ENCODE assay signal across 9 cellular contexts in the genomic region with DNA sequence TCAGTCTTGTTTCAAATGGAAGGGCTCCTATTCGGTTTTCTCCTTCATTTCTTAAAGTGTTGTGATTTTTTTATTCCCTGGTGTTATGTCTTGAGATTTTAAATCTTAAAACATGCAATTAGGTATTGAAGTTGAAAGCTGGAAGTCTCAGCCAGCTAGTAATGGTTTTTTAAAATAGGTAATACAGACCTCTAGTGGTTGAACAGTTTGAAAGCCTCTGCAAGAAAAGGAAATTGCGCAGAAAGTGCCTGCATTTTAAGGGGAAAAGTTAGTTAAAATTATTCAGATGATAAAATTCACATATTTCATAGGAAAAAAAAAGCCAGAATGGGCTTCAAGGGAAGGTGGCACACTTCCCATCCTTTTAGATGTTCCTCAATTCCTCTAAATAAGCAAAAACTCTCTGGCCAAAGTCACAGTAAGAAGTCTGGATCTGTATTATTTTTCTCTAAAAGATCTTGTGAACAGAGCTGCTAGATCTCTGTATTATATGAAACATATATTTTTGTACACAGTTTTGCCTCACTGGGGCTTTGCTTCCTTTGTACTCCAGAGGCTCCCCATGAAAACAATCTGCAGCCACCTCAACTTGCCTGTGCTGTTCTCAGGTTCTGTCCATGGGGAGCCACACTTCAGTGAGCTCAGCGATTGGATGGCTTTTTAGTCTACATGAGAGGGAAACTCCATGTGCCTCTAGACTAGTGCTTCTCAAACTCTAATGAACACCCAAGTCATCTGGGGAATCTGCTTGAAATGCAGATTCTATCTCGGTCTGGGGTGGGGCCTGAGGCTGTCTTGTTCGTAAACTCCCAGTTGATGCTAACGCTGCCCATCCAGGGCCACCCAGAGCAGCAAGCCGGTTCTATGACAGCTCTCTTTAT. TPM values are rescaled to one million over a fixed set of nuclear protein-coding genes. Genes with fewer than 3 reads are reported as not detected.
DNase-seq lines count a peak whose midpoint lies in the region; ATAC-seq and TF ChIP-seq lines count a peak whose summit lies in the region.
"Had no signal": no experiment of that assay in that cellular context is flagged by ENCODE, and none has a peak within 500 bp of the region (broad histone marks: within the 10 kb centered on the region; RNA-seq: fewer than 3 reads in every experiment).

No MANE protein-coding gene starts in this region.

- no peak overlapping the region for H2AFZ ChIP-seq in KMS-11 (ENCODE audit: low read depth)

- ATAC-seq in HG02981 (IDR thresholded peaks at IDR 0.05; ENCODE audit: unreplicated experiment), result no peak

- H3K79me2 ChIP-seq in KMS-11 (ENCODE audit: insufficient read depth, low read depth), result no peaks in the 10 kb centered on the region

- H3K27me3 Mint-ChIP-seq in Caco-2 (ENCODE audit: insufficient read depth, unreplicated experiment), result no peaks in the 10 kb centered on the region
- no peaks in the 10 kb centered on the region for H3K27me3 Mint-ChIP-seq in nephron (ENCODE audit: low read depth)

- no peak overlapping the region for H3K27ac Mint-ChIP-seq in Caco-2 (ENCODE audit: unreplicated experiment)
- H3K27ac Mint-ChIP-seq in nephron, result peak overlapping the region; percentile 28 to 81 (median 79)

- H3K4me3 ChIP-seq in Caco-2 (ENCODE audit: low read depth, low read length), result no peak overlapping the region
- no peak overlapping the region for H3K4me3 ChIP-seq in KMS-11 (IDR thresholded peaks at IDR 0.05; ENCODE audit: insufficient read depth, low read depth, low read length)
- no peak overlapping the region for H3K4me3 ChIP-seq in brain microvascular endothelial cell (ENCODE audit: low read depth, low read length)
- no peak overlapping the region for H3K4me3 ChIP-seq in vagina

- H3K27ac ChIP-seq in KMS-11, result no peak overlapping the region
- H3K27ac ChIP-seq in brain microvascular endothelial cell, result no peak overlapping the region
- no peak overlapping the region for H3K27ac ChIP-seq in vagina

- no peaks in the 10 kb centered on the region for H3K9me3 ChIP-seq in Caco-2
- no peaks in the 10 kb centered on the region for H3K9me3 ChIP-seq in vagina

- H3K4me1 Mint-ChIP-seq in Caco-2 (ENCODE audit: low read depth, unreplicated experiment) (no peaks in the 10 kb centered on the region), nephron (peaks cover 34% of the 10 kb centered on the region)

- no peak overlapping the region for H3K4me3 Mint-ChIP-seq in Caco-2 (ENCODE audit: unreplicated experiment)
- H3K4me3 Mint-ChIP-seq in nephron, result no peak overlapping the region

- H3K36me3 ChIP-seq in Caco-2 (ENCODE audit: control insufficient read depth, insufficient read depth, low read length) (no peaks in the 10 kb centered on the region), KMS-11 (ENCODE audit: insufficient read depth) (no peaks in the 10 kb centered on the region), brain microvascular endothelial cell (replicated peaks) (no peaks in the 10 kb centered on the region), vagina (no peaks in the 10 kb centered on the region)

- peak; percentile 36 to 62 for TF ChIP-seq CTCF in Caco-2 (IDR thresholded peaks at IDR 0.05; ENCODE audit: insufficient read depth in 1 of 2, low read depth in 1 of 2, low read length in 1 of 2, severe bottlenecking in 1 of 2, unreplicated experiment in 1 of 2)
- TF ChIP-seq CTCF in KMS-11 (conservative IDR thresholded peaks at IDR 0.05; ENCODE audit: low read depth, low read length), result peak; percentile 40; the same call in 1 of the 2 replicates
- TF ChIP-seq CTCF in brain microvascular endothelial cell (IDR thresholded peaks at IDR 0.05; ENCODE audit: low read depth, low read length, missing control alignments), result peak; percentile 50
- TF ChIP-seq CTCF in nephron (IDR thresholded peaks at IDR 0.05; ENCODE audit: unreplicated experiment in 3 of 3), result peak; percentile 54 to 63 (median 62)
- no peak for TF ChIP-seq CTCF in vagina (IDR thresholded peaks at IDR 0.05)

- no peak for DNase-seq in Caco-2
- DNase-seq in brain microvascular endothelial cell, result no peak
- no peak for DNase-seq in kidney tubule cell (ENCODE audit: low spot score)
- DNase-seq in vagina (ENCODE audit: extremely low spot score in 2 of 2), result no peak
- DNase-seq in activated CD4-positive, alpha-beta T cell treated with anti-CD3 and anti-CD28 coated beads for 48 hours, result no peak
- DNase-seq: SHP77 treated with DMSO at 0.1 percent for 48 hours had no signal

- no peaks in the 10 kb centered on the region for H4K20me1 ChIP-seq in KMS-11 (ENCODE audit: insufficient read depth)

- H3K36me3 Mint-ChIP-seq in Caco-2 (ENCODE audit: insufficient read depth, unreplicated experiment) (no peaks in the 10 kb centered on the region), nephron (ENCODE audit: low read depth) (no peaks in the 10 kb centered on the region)

- H3K4me2 ChIP-seq in KMS-11, result no peak overlapping the region

- no peaks in the 10 kb centered on the region for H3K9me3 Mint-ChIP-seq in Caco-2 (ENCODE audit: unreplicated experiment)
- H3K9me3 Mint-ChIP-seq in nephron, result no peaks in the 10 kb centered on the region

- H3K4me1 ChIP-seq in Caco-2 (no peaks in the 10 kb centered on the region), KMS-11 (ENCODE audit: low read depth, poor library complexity, severe bottlenecking) (no peaks in the 10 kb centered on the region), vagina (no peaks in the 10 kb centered on the region)

- no peaks in the 10 kb centered on the region for H3K27me3 ChIP-seq in Caco-2 (replicated peaks; ENCODE audit: control insufficient read depth, insufficient read depth, low read length)
- no peaks in the 10 kb centered on the region for H3K27me3 ChIP-seq in KMS-11 (ENCODE audit: insufficient read depth, low read depth)
- no peaks in the 10 kb centered on the region for H3K27me3 ChIP-seq in brain microvascular endothelial cell (replicated peaks)
- H3K27me3 ChIP-seq in vagina, result no peaks in the 10 kb centered on the region

- in situ Hi-C loops in brain microvascular endothelial cell (cut with HindIII; ENCODE audit: low pct_ligation_motif_present, low sequenced_read_pairs), result no loop called here

- intact Hi-C loops in Caco-2 (cut with micrococcal nuclease; ENCODE audit: unreplicated experiment) (loop anchor here (1.0 to 10.0 kb wide), 4 partner anchors 88 to 410 kb away; no protein-coding TSS in a partner anchor), vagina (cut with DNase I) (no loop called here)

- TF ChIP-seq POLR2A in vagina (IDR thresholded peaks at IDR 0.05), result no peak

- CTCF ChIA-PET in Caco-2 (lab: Charles Lee), result interaction anchor here (0.7 to 2.6 kb wide), 3 partner anchors 185 to 339 kb away, joined by 3 to 24 read pairs (median 4); no protein-coding TSS in a partner anchor

- BruUV-seq in Caco-2 (replicated peaks; lab: Mats Ljungman, UMichigan), result no TSS peak

- no peak overlapping the region for H3K9ac ChIP-seq in KMS-11

- POLR2A ChIA-PET in Caco-2 (lab: Charles Lee), result no interaction called here

RNA-seq across cellular contexts. Expression of a gene that starts 21.5 kb away (rescaled TPM):
- not detected in 2 replicates for total RNA-seq in Caco-2 (2022)
- total RNA-seq in vagina, result 12.0 TPM

Comparison
In these comparisons a context has a peak if more than half of its experiments do, and no peak if none do; other contexts are left out.
1. CTCF ChIP-seq: peak in Caco-2 (2 of 2), KMS-11 (single experiment), brain microvascular endothelial cell (single experiment) and nephron (3 of 3); none in vagina (0 of 3).
2. RNA of a gene that starts 21.5 kb away (total RNA-seq): 12.0 TPM in vagina (single experiment); not detected in Caco-2; every median in the first group is over 10 times any median in the second.